Comparison of ENCODE assay signal across 20 cellular contexts in the genomic region with DNA sequence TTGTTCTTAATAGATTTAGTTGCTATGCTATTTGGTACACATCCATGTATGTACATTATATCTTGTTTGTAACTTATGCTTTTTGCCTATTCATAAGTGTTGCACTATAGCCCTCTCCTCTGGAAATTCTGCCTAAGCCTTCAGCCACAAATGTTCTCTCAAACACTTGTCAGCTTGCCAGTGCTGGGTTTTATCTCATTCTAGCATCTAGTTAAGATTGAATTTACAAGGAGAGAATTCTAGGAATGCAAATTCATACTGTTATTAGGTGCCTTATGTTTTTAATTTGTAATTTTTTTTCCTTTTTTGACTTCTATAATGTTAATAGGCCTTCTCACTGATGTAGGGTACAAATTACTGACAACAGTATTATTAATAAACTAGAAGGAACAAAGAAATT. TPM values are rescaled to one million over a fixed set of nuclear protein-coding genes. Genes with fewer than 3 reads are reported as not detected.
DNase-seq lines count a peak whose midpoint lies in the region; ATAC-seq and TF ChIP-seq lines count a peak whose summit lies in the region.
"Had no signal": no experiment of that assay in that cellular context is flagged by ENCODE, and none has a peak within 500 bp of the region (broad histone marks: within the 10 kb centered on the region; RNA-seq: fewer than 3 reads in every experiment).

No MANE protein-coding gene starts in this region.

- H3K9me3 ChIP-seq in mesenchymal stem cell (ENCODE audit: control insufficient read depth, low read length): no peaks in the 10 kb centered on the region
- H3K9me3 ChIP-seq: tibial nerve had no signal

- TF ChIP-seq CTCF in choroid plexus epithelial cell (conservative IDR thresholded peaks at IDR 0.05; ENCODE audit: low read depth, low read length): no peak

- H2BK12ac ChIP-seq in mesenchymal stem cell (ENCODE audit: low read length in 2 of 2): no peak overlapping the region

- H3K9ac ChIP-seq in mesenchymal stem cell (ENCODE audit: low read length): no peak overlapping the region
- H3K9ac ChIP-seq: neural progenitor cell had no signal

- H2BK15ac ChIP-seq in mesenchymal stem cell (ENCODE audit: low read depth, poor library complexity, severe bottlenecking): no peak overlapping the region

- H3K4me1 ChIP-seq in mesenchymal stem cell (ENCODE audit: control insufficient read depth, insufficient read depth, low read depth, low read length): no peaks in the 10 kb centered on the region
- H3K4me1 ChIP-seq: neural progenitor cell had no signal

- H3K4me3 ChIP-seq in choroid plexus epithelial cell (ENCODE audit: low read depth, low read length) (no peak overlapping the region), mesenchymal stem cell (ENCODE audit: insufficient read depth in 1 of 2, low read depth in 1 of 2, low read length in 2 of 2) (no peak overlapping the region)
- H3K4me3 ChIP-seq: neural progenitor cell, tibial nerve had no signal

- H4K91ac ChIP-seq in mesenchymal stem cell (ENCODE audit: low read length): no peak overlapping the region

- no peak overlapping the region for H3K23ac ChIP-seq in mesenchymal stem cell (ENCODE audit: low read length in 2 of 2)

- H2AFZ ChIP-seq in mesenchymal stem cell (ENCODE audit: low read depth, low read length): no peak overlapping the region
- H2AFZ ChIP-seq: neural progenitor cell had no signal

- no peak overlapping the region for H3K14ac ChIP-seq in mesenchymal stem cell (ENCODE audit: low read length in 2 of 2)

- H2BK120ac ChIP-seq in mesenchymal stem cell (ENCODE audit: low read depth, low read length): no peak overlapping the region

- H3K18ac ChIP-seq in mesenchymal stem cell (ENCODE audit: low read depth in 1 of 2, low read length in 2 of 2): no peak overlapping the region

- H4K8ac ChIP-seq in mesenchymal stem cell (ENCODE audit: low read length): no peak overlapping the region

- DNase-seq in GM03348 (ENCODE audit: low spot score): peak; percentile 49
- peak; percentile 22 for DNase-seq in NCI-H69 (lab: John Stamatoyannopoulos, UW)
- DNase-seq in choroid plexus epithelial cell (ENCODE audit: low read depth): peak; percentile 92
- peak; percentile 19 for DNase-seq in mesenchymal stem cell
- no peak for DNase-seq in hepatic stellate cell (ENCODE audit: low spot score)
- DNase-seq in stimulated activated CD4-positive, alpha-beta T cell treated with anti-CD3 and anti-CD28 coated beads, Interleukin-4, amount 100 ng/mL, for 1 hour: no peak
- DNase-seq: activated CD8-positive, alpha-beta memory T cell treated with anti-CD3 and anti-CD28 coated beads, Interleukin-2, amount 10 ng/mL, durations not matched to agents 7 days and 5 days; activated effector memory CD4-positive, alpha-beta T cell treated with Interleukin-2 at 50 U/mL for 16 hours; amniotic stem cell; CD4-positive, alpha-beta memory T cell; cortex of kidney; DMS79 treated with DMSO at 0.1 percent for 48 hours; MM.1S; NCI-H187 treated with DMSO at 0.1 percent for 48 hours; NCI-H510A; stimulated activated CD4-positive, alpha-beta T cell treated with anti-CD3 and anti-CD28 coated beads, Interleukin-15, amount 100 ng/mL, for 24 hours; stimulated activated naive CD4-positive, alpha-beta T cell had no signal

- H3K27me3 ChIP-seq in mesenchymal stem cell (ENCODE audit: control insufficient read depth in 1 of 2, insufficient read depth in 1 of 2, low read length in 2 of 2): no peaks in the 10 kb centered on the region
- H3K27me3 ChIP-seq: neural progenitor cell, tibial nerve had no signal

- H3K36me3 ChIP-seq in mesenchymal stem cell (ENCODE audit: control insufficient read depth in 1 of 2, insufficient read depth in 2 of 2, low read depth in 1 of 2, low read length in 2 of 2): no peaks in the 10 kb centered on the region
- H3K36me3 ChIP-seq: neural progenitor cell, tibial nerve had no signal

- H3K4ac ChIP-seq in mesenchymal stem cell (ENCODE audit: low read depth in 1 of 2, low read length in 2 of 2): no peak overlapping the region

- no peak for ATAC-seq in GM19455 (IDR thresholded peaks at IDR 0.05; ENCODE audit: unreplicated experiment)
- ATAC-seq: activated CD8-positive, alpha-beta memory T cell treated with anti-CD3 and anti-CD28 coated beads, Interleukin-2, amount 10 ng/mL, durations not matched to agents 7 days and 5 days had no signal

- H2AK5ac ChIP-seq in mesenchymal stem cell (ENCODE audit: low read length, severe bottlenecking): no peak overlapping the region

- H3K27ac ChIP-seq in mesenchymal stem cell (ENCODE audit: low read length, poor library complexity, severe bottlenecking): no peak overlapping the region
- H3K27ac ChIP-seq: neural progenitor cell, tibial nerve had no signal

- H3K4me2 ChIP-seq in mesenchymal stem cell (ENCODE audit: low read length, poor library complexity, severe bottlenecking): no peak overlapping the region
- H3K4me2 ChIP-seq: neural progenitor cell had no signal

- no peaks in the 10 kb centered on the region for H3K79me1 ChIP-seq in mesenchymal stem cell (replicated peaks; ENCODE audit: low read length, poor library complexity, severe bottlenecking)

- no peak overlapping the region for H2BK5ac ChIP-seq in mesenchymal stem cell (ENCODE audit: low read depth, low read length, poor library complexity, severe bottlenecking)

RNA-seq across cellular contexts. Expression of a gene that starts 14.6 kb away (rescaled TPM):
- 491 TPM for polyA plus RNA-seq in mesenchymal stem cell (2013, experiment 1 of 2)
- 516 TPM for polyA plus RNA-seq in mesenchymal stem cell (2013, experiment 2 of 2)

Comparison
In these comparisons a context has a peak if more than half of its experiments do, and no peak if none do; other contexts are left out.
1. DNase-seq: peak in GM03348 (single experiment), NCI-H69 (single experiment), choroid plexus epithelial cell (single experiment) and mesenchymal stem cell (single experiment); none in hepatic stellate cell (single experiment) and stimulated activated CD4-positive, alpha-beta T cell treated with anti-CD3 and anti-CD28 coated beads, Interleukin-4, amount 100 ng/mL, for 1 hour (single experiment).